In genomic region chr2:134706587-134707329, GRCh38 we compare ENCODE assay signal across 11 cellular contexts. TPM values are rescaled to one million over a fixed set of nuclear protein-coding genes. Genes with fewer than 3 reads are reported as not detected.
A peak's percentile ranks its signal among the peaks of the same experiment; 100 is the strongest.
DNase-seq lines count a peak whose midpoint lies in the region; ATAC-seq, FAIRE-seq and TF ChIP-seq lines count a peak whose summit lies in the region.
"Had no signal": no experiment of that assay in that cellular context is flagged by ENCODE, and none has a peak within 500 bp of the region (broad histone marks: within the 10 kb centered on the region; RNA-seq: fewer than 3 reads in every experiment).

No MANE protein-coding gene starts in this region.

- H3K27ac ChIP-seq in PC-3 (ENCODE audit: low read length) (peak overlapping the region; percentile 10; the same call in 1 of the 2 replicates), H1 (ENCODE audit: low read depth, low read length) (no peak overlapping the region), parathyroid adenoma (no peak overlapping the region)
- H3K27ac ChIP-seq: left lung, vagina had no signal

- H3K9ac ChIP-seq in PC-3 (ENCODE audit: low read length) (no peak overlapping the region), H1 (replicated peaks in 1 of 4; ENCODE audit: extremely low read depth in 1 of 4, low read depth in 3 of 4, low read length in 3 of 4) (no peak overlapping the region), parathyroid adenoma (no peak overlapping the region)

- TF ChIP-seq CTCF in PC-3 (conservative IDR thresholded peaks at IDR 0.05; ENCODE audit: low read depth, low read length) (no peak), H1 (IDR thresholded peaks at IDR 0.05; ENCODE audit: control extremely low read depth in 1 of 3, insufficient read depth in 1 of 3, low read depth in 1 of 3, low read length in 3 of 3) (no peak), parathyroid adenoma (IDR thresholded peaks at IDR 0.05) (no peak)

- H3K79me1 ChIP-seq in H1 (ENCODE audit: low read depth, low read length), result no peaks in the 10 kb centered on the region

- H3K4ac ChIP-seq in H1 (replicated peaks; ENCODE audit: insufficient read length, low read depth, low read length), result no peak overlapping the region

- H2BK5ac ChIP-seq in H1 (ENCODE audit: low read depth, low read length), result peak overlapping the region; percentile 71; the same call in 1 of the 2 replicates

- CTCF ChIA-PET in PC-3 (lab: Charles Lee) (no interaction called here), H1 (lab: Charles Lee; ENCODE audit: partially characterized antibody) (interaction anchor here (0.6 to 1.2 kb wide), 3 partner anchors 9 to 247 kb away, joined by 3 read pairs; no protein-coding TSS in a partner anchor)

- POLR2A ChIA-PET in PC-3 (lab: Charles Lee; ENCODE audit: unreplicated experiment), result no interaction called here
- POLR2A ChIA-PET in H1 (lab: Charles Lee; ENCODE audit: partially characterized antibody), result no interaction called here

- H3K4me1 ChIP-seq in PC-3 (ENCODE audit: insufficient read depth, low read length) (peaks cover 12% of the 10 kb centered on the region), H1 (replicated peaks in 1 of 4; ENCODE audit: control insufficient read depth in 3 of 4, insufficient read depth in 4 of 4, low read length in 3 of 4) (peaks cover 0 to 20% (median 11%) of the 10 kb centered on the region in 4 experiments; a peak in 6 of 7 replicates), parathyroid adenoma (no peaks in the 10 kb centered on the region)
- H3K4me1 ChIP-seq: vagina had no signal

- H3K23ac ChIP-seq in H1 (ENCODE audit: insufficient read length), result no peak overlapping the region

- H3K36me3 ChIP-seq in PC-3 (ENCODE audit: low read depth, low read length) (no peaks in the 10 kb centered on the region), H1 (ENCODE audit: control insufficient read depth in 2 of 4, insufficient read depth in 4 of 4, low read length in 3 of 4) (no peaks in the 10 kb centered on the region), parathyroid adenoma (ENCODE audit: control insufficient read depth, insufficient read depth, low read length) (no peaks in the 10 kb centered on the region)
- H3K36me3 ChIP-seq: left lung, vagina had no signal

- no peak overlapping the region for H3K56ac ChIP-seq in H1 (replicated peaks; ENCODE audit: insufficient read length, low read depth, low read length)

- no peaks in the 10 kb centered on the region for H3K79me2 ChIP-seq in PC-3 (ENCODE audit: low read length)
- no peaks in the 10 kb centered on the region for H3K79me2 ChIP-seq in H1 (ENCODE audit: control insufficient read depth in 1 of 2, insufficient read depth in 2 of 2, low read length in 2 of 2)
- no peaks in the 10 kb centered on the region for H3K79me2 ChIP-seq in parathyroid adenoma

- DNase-seq in GM12892 (ENCODE audit: insufficient read length), result no peak
- peak; percentile 55 for DNase-seq in PC-3
- DNase-seq in H1 (ENCODE audit: low read depth in 1 of 2, low spot score in 2 of 2), result no peak
- DNase-seq: GOT3, left lung had no signal

- 88% methylated on average over 18 of the region's 18 CpGs; no CpG with 5 or more reads in 1 of the 2 experiments for WGBS in H1 (ENCODE audit: extremely low coverage in 1 of 2, insufficient coverage in 1 of 2, insufficient read length in 1 of 2, insufficient replicate concordance in 2 of 2, low coverage in 1 of 2, low lambda C conversion rate in 2 of 2, missing lambda C conversion rate in 1 of 2), 2 experiments

- no peak overlapping the region for H4K8ac ChIP-seq in H1 (ENCODE audit: extremely low read depth, insufficient read depth, low read length)

- H2AFZ ChIP-seq in PC-3 (ENCODE audit: low read length), result peak overlapping the region; percentile 58; the same call in 1 of the 2 replicates
- peak overlapping the region; percentile 83; the same call in 1 of the 2 replicates for H2AFZ ChIP-seq in H1 (ENCODE audit: low read length)
- H2AFZ ChIP-seq in parathyroid adenoma, result peak overlapping the region; percentile 51

- no peak overlapping the region; the same call in 1 of the 2 replicates for H2AK5ac ChIP-seq in H1 (ENCODE audit: low read depth, low read length)

- TF ChIP-seq EP300 in H1 (IDR thresholded peaks at IDR 0.05; ENCODE audit: borderline replicate concordance in 1 of 2, low read depth in 2 of 2, low read length in 2 of 2), result no peak

- no peaks in the 10 kb centered on the region for H3K23me2 ChIP-seq in H1 (ENCODE audit: low read depth, low read length)

- peak overlapping the region; percentile 29; the same call in 1 of the 2 replicates for H2BK15ac ChIP-seq in H1 (ENCODE audit: low read length)

- no peaks in the 10 kb centered on the region for H3K9me2 ChIP-seq in PC-3 (replicated peaks; ENCODE audit: low read length)

- no peak overlapping the region for H3K14ac ChIP-seq in H1 (ENCODE audit: insufficient read length)

- H3K4me2 ChIP-seq in PC-3 (ENCODE audit: low read length) (peak overlapping the region; percentile 40), H1 (ENCODE audit: insufficient read depth in 1 of 2, low read depth in 2 of 2, low read length in 2 of 2) (no peak overlapping the region), parathyroid adenoma (ENCODE audit: low read length) (no peak overlapping the region)

- peak; percentile 9 for FAIRE-seq in GM12892 (lab: Jason Lieb, UNC)
- no peak for FAIRE-seq in H1 (lab: Jason Lieb, UNC)
- FAIRE-seq: endometrium had no signal

- intact Hi-C loops in PC-3 (cut with micrococcal nuclease), result no loop called here

- peak overlapping the region; percentile 62; the same call in 1 of the 2 replicates for H2BK12ac ChIP-seq in H1 (ENCODE audit: low read depth, low read length)

- TF ChIP-seq POLR2A in GM12892 (IDR thresholded peaks at IDR 0.05; ENCODE audit: low read depth, low read length) (no peak), H1 (IDR thresholded peaks at IDR 0.05; ENCODE audit: control extremely low read depth in 1 of 2, low read depth in 2 of 2, low read length in 2 of 2) (no peak)

- no peak for TF ChIP-seq RAD21 in H1 (IDR thresholded peaks at IDR 0.05 in 1 of 2, conservative IDR thresholded peaks at IDR 0.05 in 1 of 2; ENCODE audit: low read depth in 2 of 2, low read length in 2 of 2)

- H3K18ac ChIP-seq in H1 (ENCODE audit: extremely low read depth, low read length), result peak overlapping the region; percentile 43

- no peaks in the 10 kb centered on the region for H4K20me1 ChIP-seq in PC-3 (ENCODE audit: low read length)
- H4K20me1 ChIP-seq in H1 (replicated peaks in 1 of 2; ENCODE audit: control insufficient read depth in 1 of 2, insufficient read depth in 2 of 2, low read length in 2 of 2), result no peaks in the 10 kb centered on the region

- no TSS peak for BruUV-seq in PC-3 (replicated peaks; lab: Mats Ljungman, UMichigan)

- H2BK120ac ChIP-seq in H1 (replicated peaks; ENCODE audit: low read depth, low read length), result no peak overlapping the region

- H3F3A ChIP-seq in PC-3 (ENCODE audit: low read length, unreplicated experiment), result no peaks in the 10 kb centered on the region

- H3K9me3 ChIP-seq in PC-3 (ENCODE audit: low read length) (no peaks in the 10 kb centered on the region), H1 (ENCODE audit: insufficient read depth in 2 of 2, low read depth in 1 of 2, low read length in 1 of 2) (no peaks in the 10 kb centered on the region), parathyroid adenoma (ENCODE audit: control insufficient read depth, low read length) (no peaks in the 10 kb centered on the region)
- H3K9me3 ChIP-seq: left lung, vagina had no signal

- H4K91ac ChIP-seq in H1 (replicated peaks; ENCODE audit: insufficient read length, low read length), result peak overlapping the region; percentile 36

- ATAC-seq in PC-3 (peak; percentile 81), HG02623 (IDR thresholded peaks at IDR 0.05; ENCODE audit: unreplicated experiment) (no peak), HG02642 (IDR thresholded peaks at IDR 0.05; ENCODE audit: poor library complexity, unreplicated experiment) (no peak), HG02610 (IDR thresholded peaks at IDR 0.05; ENCODE audit: unreplicated experiment) (no peak)
- ATAC-seq: left lung had no signal

- H2BK20ac ChIP-seq in H1 (ENCODE audit: low read length), result peak overlapping the region; percentile 61; the same call in 1 of the 2 replicates

- no peak overlapping the region for H4K5ac ChIP-seq in H1 (ENCODE audit: insufficient read length, low read depth, low read length)

- H3K27me3 ChIP-seq in PC-3 (ENCODE audit: low read length) (no peaks in the 10 kb centered on the region), H1 (replicated peaks in 1 of 4; ENCODE audit: control insufficient read depth in 3 of 4, extremely low read depth in 1 of 4, insufficient read depth in 3 of 4, low read length in 3 of 4) (no peaks in the 10 kb centered on the region), parathyroid adenoma (ENCODE audit: control insufficient read depth, insufficient read depth, low read length) (no peaks in the 10 kb centered on the region)
- H3K27me3 ChIP-seq: vagina had no signal

- H3K4me3 ChIP-seq in PC-3 (ENCODE audit: low read length) (no peak overlapping the region), H1 (ENCODE audit: extremely low read depth in 1 of 4, insufficient read depth in 2 of 4, low read depth in 3 of 4, low read length in 4 of 4) (no peak overlapping the region), parathyroid adenoma (ENCODE audit: low read depth, low read length) (no peak overlapping the region)
- H3K4me3 ChIP-seq: left lung, vagina had no signal

TF ChIP-seq in H1, 55 proteins besides CTCF, POLR2A, EP300 and RAD21:
- no peak for TF ChIP-seq YY1 (IDR thresholded peaks at IDR 0.05; ENCODE audit: low read depth, low read length)
- no peak for TF ChIP-seq KDM5A (IDR thresholded peaks at IDR 0.05; ENCODE audit: low read length)
- no peak for TF ChIP-seq SIX5 (IDR thresholded peaks at IDR 0.05; ENCODE audit: low read depth, low read length)

RNA-seq across cellular contexts. Expression of gene TMEM163, which starts 12.0 kb away (rescaled TPM):
- polyA plus RNA-seq in GM12892 (2012; ENCODE audit: missing spikeins), result 0.89 TPM
- total RNA-seq in PC-3 (2014; rRNA removed), result 0.12 and 0.47 TPM in 2 replicates
- 2.8 and 2.9 TPM in 2 replicates for total RNA-seq in H1 (2021; fragmentation: NEBNext Ultra II Directional; extraction: Animal tissue kit (Norgen Biotek cat#: 25700))
- polyA plus RNA-seq in H1 (2011; rRNA removed), result 3.1 and 3.2 TPM in 2 replicates
- 2.4 TPM for polyA plus RNA-seq in H1 (2011; cell fraction: cytosol; rRNA removed)
- polyA plus RNA-seq in H1 (2011; cell fraction: nucleus; rRNA removed), result 2.6 TPM
- polyA plus RNA-seq in H1 (2012, experiment 1 of 2), result 2.8 to 3.5 TPM (median 3.1 TPM) in 4 replicates
- 2.8 TPM for polyA plus RNA-seq in H1 (2012, experiment 2 of 2)
- 1.4 TPM for polyA plus RNA-seq in H1 (2013, experiment 1 of 2)
- 2.0 TPM for polyA plus RNA-seq in H1 (2013, experiment 2 of 2)
- polyA minus RNA-seq in H1 (2011; rRNA and poly(A)+ RNA removed), result 2.7 TPM in 2 replicates
- 0.59 TPM for polyA minus RNA-seq in H1 (2011; cell fraction: cytosol; rRNA and poly(A)+ RNA removed)
- polyA minus RNA-seq in H1 (2011; cell fraction: nucleus; rRNA and poly(A)+ RNA removed), result 1.2 TPM
- total RNA-seq: vagina had no signal
